In genomic region chr7:88293866-88294265, GRCh38 we compare ENCODE assay signal across 38 cellular contexts. TPM values are rescaled to one million over a fixed set of nuclear protein-coding genes. Genes with fewer than 3 reads are reported as not detected.
DNase-seq lines count a peak whose midpoint lies in the region; ATAC-seq, FAIRE-seq and TF ChIP-seq lines count a peak whose summit lies in the region.
"Had no signal": no experiment of that assay in that cellular context is flagged by ENCODE, and none has a peak within 500 bp of the region (broad histone marks: within the 10 kb centered on the region; RNA-seq: fewer than 3 reads in every experiment).

No MANE protein-coding gene starts in this region.

- no peak overlapping the region for H3K27ac ChIP-seq in HepG2 (ENCODE audit: extremely low read length, insufficient read depth, low read length)
- H3K27ac ChIP-seq in right lobe of liver: no peak overlapping the region
- H3K27ac ChIP-seq in K562 (ENCODE audit: extremely low read depth, low read depth, low read length): no peak overlapping the region
- peak overlapping the region; percentile 87 for H3K27ac ChIP-seq in epithelial cell of prostate
- H3K27ac ChIP-seq in vagina: no peak overlapping the region
- H3K27ac ChIP-seq: 22Rv1; A549; BLaER1; BLaER1 treated with 17β-estradiol and CSF1 and Interleukin-3, amounts not matched to agents 10 nM and 100 nM; C4-2B had no signal

- H3K27me3 ChIP-seq in HepG2 (ENCODE audit: control insufficient read depth in 1 of 2, insufficient read depth in 2 of 2, low read length in 2 of 2): no peaks in the 10 kb centered on the region
- H3K27me3 ChIP-seq in right lobe of liver: no peaks in the 10 kb centered on the region
- H3K27me3 ChIP-seq in K562 (ENCODE audit: control insufficient read depth in 2 of 2, insufficient read depth in 2 of 2, low read length in 2 of 2): no peaks in the 10 kb centered on the region
- no peaks in the 10 kb centered on the region for H3K27me3 ChIP-seq in vagina
- H3K27me3 ChIP-seq: BE2C; BLaER1; BLaER1 treated with 17β-estradiol and CSF1 and Interleukin-3, amounts not matched to agents 10 nM and 100 nM had no signal

- DNase-seq in HepG2 (ENCODE audit: low spot score) (no peak), right lobe of liver (no peak), K562 (ENCODE audit: extremely low read depth in 1 of 4, low spot score in 3 of 4) (no peak), epithelial cell of prostate (ENCODE audit: low read depth, low spot score) (no peak), vagina (ENCODE audit: extremely low spot score in 2 of 2) (no peak)
- DNase-seq: 8988T; ACHN; AML-193; BE2C; C1 segment of cervical spinal cord; Caco-2; Calu3; CD4-positive, alpha-beta memory T cell; CD4-positive, alpha-beta T cell; CD4-positive, CD25-positive, alpha-beta regulatory T cell; CD8-positive, alpha-beta memory T cell; CD8-positive, alpha-beta T cell; COR-L47; DMS 273 treated with DMSO at 0.1 percent for 48 hours; DMS153; DMS53; DMS79; DMS79 treated with DMSO at 0.1 percent for 48 hours; DND-41; EL had no signal

- H3K4me1 ChIP-seq in HepG2 (ENCODE audit: insufficient read depth, low read length) (no peaks in the 10 kb centered on the region), right lobe of liver (no peaks in the 10 kb centered on the region), K562 (replicated peaks in 1 of 2; ENCODE audit: control insufficient read depth in 2 of 2, insufficient read depth in 2 of 2, low read length in 2 of 2) (no peaks in the 10 kb centered on the region), vagina (no peaks in the 10 kb centered on the region)
- H3K4me1 ChIP-seq: A549, BE2C had no signal

- CTCF ChIA-PET in HepG2 (lab: Yijun Ruan, JAX; ENCODE audit: low intra/inter-chr PET ratio, low total read pairs): no interaction called here
- CTCF ChIA-PET in K562 (lab: Yijun Ruan, JAX; ENCODE audit: low intra/inter-chr PET ratio): no interaction called here

- WGBS in HepG2 (ENCODE audit: low lambda C conversion rate): 62% methylated on average over 1 of the region's 1 CpG
- WGBS in right lobe of liver (ENCODE audit: insufficient coverage, low coverage, low lambda C conversion rate, missing lambda C conversion rate): 100% methylated on average over 1 of the region's 1 CpG
- WGBS in K562 (ENCODE audit: insufficient coverage, low coverage, missing lambda C conversion rate): 0% methylated on average over 1 of the region's 1 CpG

- TF ChIP-seq POLR2A in HepG2 (IDR thresholded peaks at IDR 0.05; ENCODE audit: insufficient read depth in 1 of 2, low read depth in 2 of 2, low read length in 2 of 2): no peak
- TF ChIP-seq POLR2A in right lobe of liver (IDR thresholded peaks at IDR 0.05): no peak
- no peak for TF ChIP-seq POLR2A in K562 (conservative IDR thresholded peaks at IDR 0.05)
- no peak for TF ChIP-seq POLR2A in vagina (IDR thresholded peaks at IDR 0.05)

- H3K9me3 ChIP-seq in HepG2 (ENCODE audit: low read length) (no peaks in the 10 kb centered on the region), right lobe of liver (no peaks in the 10 kb centered on the region), K562 (replicated peaks; ENCODE audit: control insufficient read depth, insufficient read depth, low read depth, low read length) (no peaks in the 10 kb centered on the region), vagina (no peaks in the 10 kb centered on the region)
- H3K9me3 ChIP-seq: A549; BE2C; BLaER1; BLaER1 treated with 17β-estradiol and CSF1 and Interleukin-3, amounts not matched to agents 10 nM and 100 nM; Caco-2 had no signal

- intact Hi-C loops in HepG2 (cut with micrococcal nuclease; ENCODE audit: unreplicated experiment) (no loop called here), right lobe of liver (cut with DNase I) (no loop called here), K562 (cut with micrococcal nuclease) (no loop called here), vagina (cut with DNase I) (no loop called here)

- POLR2A ChIA-PET in HepG2 (lab: Yijun Ruan, JAX): no interaction called here
- POLR2A ChIA-PET in K562 (lab: Yijun Ruan, JAX): no interaction called here

- H3K79me2 ChIP-seq in HepG2 (ENCODE audit: insufficient read depth, low read length): no peaks in the 10 kb centered on the region
- H3K79me2 ChIP-seq in K562 (ENCODE audit: control insufficient read depth, insufficient read depth, low read length): no peaks in the 10 kb centered on the region

- H3K9ac ChIP-seq in HepG2 (ENCODE audit: insufficient read depth, low read depth, low read length): no peak overlapping the region
- no peak overlapping the region for H3K9ac ChIP-seq in K562 (ENCODE audit: insufficient read depth in 1 of 2, low read depth in 2 of 2, low read length in 2 of 2)
- H3K9ac ChIP-seq: BLaER1; BLaER1 treated with 17β-estradiol and CSF1 and Interleukin-3, amounts not matched to agents 10 nM and 100 nM had no signal

- H2AFZ ChIP-seq in HepG2 (ENCODE audit: low read length) (no peak overlapping the region), K562 (ENCODE audit: low read depth, low read length) (no peak overlapping the region)

- H3K4me3 ChIP-seq in HepG2 (replicated peaks in 1 of 3; ENCODE audit: insufficient read depth in 1 of 3, low read depth in 2 of 3, low read length in 3 of 3) (no peak overlapping the region), right lobe of liver (no peak overlapping the region), K562 (no peak overlapping the region), vagina (no peak overlapping the region)
- H3K4me3 ChIP-seq: A549; BLaER1; BLaER1 treated with 17β-estradiol and CSF1 and Interleukin-3, amounts not matched to agents 10 nM and 100 nM had no signal

- TF ChIP-seq RAD21 in HepG2 (CRISPR knock-in tag; IDR thresholded peaks at IDR 0.05) (no peak), K562 (CRISPR knock-in tag; conservative IDR thresholded peaks at IDR 0.05 in 1 of 2, IDR thresholded peaks at IDR 0.05 in 1 of 2) (no peak)

- BruUV-seq in HepG2 (replicated peaks; lab: Mats Ljungman, UMichigan) (no TSS peak), K562 (replicated peaks; lab: Mats Ljungman, UMichigan) (no TSS peak)

- H4K20me1 ChIP-seq in HepG2 (ENCODE audit: insufficient read depth, low read length) (no peaks in the 10 kb centered on the region), K562 (replicated peaks; ENCODE audit: control insufficient read depth, insufficient read depth, low read length) (no peaks in the 10 kb centered on the region)
- H4K20me1 ChIP-seq: BLaER1; BLaER1 treated with 17β-estradiol and CSF1 and Interleukin-3, amounts not matched to agents 10 nM and 100 nM had no signal

- TF ChIP-seq CTCF in HepG2 (CRISPR knock-in tag; IDR thresholded peaks at IDR 0.05) (no peak), right lobe of liver (IDR thresholded peaks at IDR 0.05) (no peak), K562 (IDR thresholded peaks at IDR 0.05 in 2 of 3, conservative IDR thresholded peaks at IDR 0.05 in 1 of 3; ENCODE audit: insufficient read depth in 2 of 3, low read depth in 1 of 3, low read length in 3 of 3) (no peak), vagina (IDR thresholded peaks at IDR 0.05) (no peak)

- FAIRE-seq in HepG2 (lab: Jason Lieb, UNC): no peak
- FAIRE-seq in K562 (lab: Jason Lieb, UNC): no peak
- FAIRE-seq: A204.1, A549 had no signal

- ATAC-seq in HepG2: no peak
- ATAC-seq in right lobe of liver: no peak
- no peak for ATAC-seq in K562
- no peak for ATAC-seq in GM18511 (IDR thresholded peaks at IDR 0.05; ENCODE audit: unreplicated experiment)
- ATAC-seq: A549; CD8-positive, alpha-beta T cell had no signal

- in situ Hi-C loops in HepG2 (cut with HindIII; ENCODE audit: extremely low pct_ligation_motif_present, low pct_unique_long_range_greater_than_20kb) (no loop called here), K562 (cut with MboI) (no loop called here)

- no peak overlapping the region for H3K4me2 ChIP-seq in HepG2 (ENCODE audit: low read depth, low read length)
- H3K4me2 ChIP-seq in K562 (ENCODE audit: insufficient read depth, low read length): no peak overlapping the region
- H3K4me2 ChIP-seq: A549; BLaER1; BLaER1 treated with 17β-estradiol and CSF1 and Interleukin-3, amounts not matched to agents 10 nM and 100 nM had no signal

- no peaks in the 10 kb centered on the region for H3K36me3 ChIP-seq in HepG2 (replicated peaks in 1 of 2; ENCODE audit: control insufficient read depth in 1 of 2, insufficient read depth in 2 of 2, low read length in 2 of 2)
- no peaks in the 10 kb centered on the region for H3K36me3 ChIP-seq in right lobe of liver
- H3K36me3 ChIP-seq in K562 (ENCODE audit: control insufficient read depth, insufficient read depth, low read length): no peaks in the 10 kb centered on the region
- no peaks in the 10 kb centered on the region for H3K36me3 ChIP-seq in vagina
- H3K36me3 ChIP-seq: BE2C; BLaER1; BLaER1 treated with 17β-estradiol and CSF1 and Interleukin-3, amounts not matched to agents 10 nM and 100 nM had no signal

- TF ChIP-seq EP300 in HepG2 (IDR thresholded peaks at IDR 0.05; ENCODE audit: low read depth in 2 of 2, low read length in 2 of 2) (no peak), HepG2 (CRISPR knock-in tag; IDR thresholded peaks at IDR 0.05; ENCODE audit: borderline replicate concordance) (no peak), K562 (IDR thresholded peaks at IDR 0.05; ENCODE audit: low read length) (no peak)

- no peaks in the 10 kb centered on the region for H3K9me1 ChIP-seq in K562 (ENCODE audit: control insufficient read depth, insufficient read depth, low read length)

RNA-seq across cellular contexts. Expression of gene STEAP4, which starts 12.8 kb away (rescaled TPM):
- not detected in 2 replicates for total RNA-seq in HepG2 (2016; rRNA removed; fragmentation: Illumina TruSeq; extraction: Trizol)
- not detected in 2 replicates for total RNA-seq in HepG2 (2016; cell fraction: cytosol; rRNA removed; fragmentation: Illumina TruSeq; extraction: Trizol; ENCODE audit: low read depth)
- total RNA-seq in HepG2 (2016; cell fraction: insoluble cytoplasmic fraction; rRNA removed; fragmentation: Illumina TruSeq; extraction: Trizol): not detected in 2 replicates
- total RNA-seq in HepG2 (2016; cell fraction: membrane; rRNA removed; fragmentation: Illumina TruSeq; extraction: Trizol): not detected in 2 replicates
- not detected in 2 replicates for total RNA-seq in HepG2 (2016; cell fraction: nucleus; rRNA removed; fragmentation: Illumina TruSeq; extraction: Trizol)
- polyA plus RNA-seq in HepG2 (2011; rRNA removed): not detected in 2 replicates
- not detected in 2 replicates for polyA plus RNA-seq in HepG2 (2011; cell fraction: cytosol; rRNA removed)
- polyA plus RNA-seq in HepG2 (2011; cell fraction: nucleus; rRNA removed): not detected in 2 replicates
- polyA plus RNA-seq in HepG2 (2012): not detected in 2 replicates
- polyA plus RNA-seq in HepG2 (2016; cell fraction: cytosol; fragmentation: Illumina TruSeq; extraction: Trizol; ENCODE audit: low read depth): not detected in 2 replicates
- not detected in 2 replicates for polyA plus RNA-seq in HepG2 (2016; cell fraction: insoluble cytoplasmic fraction; fragmentation: Illumina TruSeq; extraction: Trizol; ENCODE audit: low read depth)
- not detected in 2 replicates for polyA plus RNA-seq in HepG2 (2016; cell fraction: membrane; fragmentation: Illumina TruSeq; extraction: Trizol; ENCODE audit: low read depth)
- polyA plus RNA-seq in HepG2 (2016; cell fraction: nucleus; fragmentation: Illumina TruSeq; extraction: Trizol; ENCODE audit: insufficient read depth, low read depth): not detected in 2 replicates
- 19.2 TPM in 1 of 2 replicates, not detected in the other for polyA minus RNA-seq in HepG2 (2011; rRNA and poly(A)+ RNA removed; ENCODE audit: low replicate concordance)
- not detected in 2 replicates for polyA minus RNA-seq in HepG2 (2011; cell fraction: cytosol; rRNA and poly(A)+ RNA removed)
- polyA minus RNA-seq in HepG2 (2011; cell fraction: nucleus; rRNA and poly(A)+ RNA removed): not detected in 2 replicates
- total RNA-seq in right lobe of liver: 100 to 1,000 TPM in 1 of 6 experiments, 10 to 100 TPM in 5; 16.3 to 158 (median 22.9) TPM
- total RNA-seq in K562 (2011; cell fraction: chromatin; rRNA removed; ENCODE audit: low replicate concordance): not detected in 2 replicates
- not detected in 2 replicates for total RNA-seq in K562 (2011; cell fraction: nucleolus; rRNA removed)
- not detected in 2 replicates for total RNA-seq in K562 (2011; cell fraction: nucleoplasm; rRNA removed)
- not detected in 2 replicates for total RNA-seq in K562 (2014; rRNA removed)
- not detected in 2 replicates for total RNA-seq in K562 (2014; rRNA removed; fragmentation: Illumina TruSeq; extraction: Trizol)
- total RNA-seq in K562 (2015; rRNA removed; fragmentation: Illumina TruSeq; extraction: Trizol): not detected in 2 replicates
- total RNA-seq in K562 (2021): 0.07 and 0.11 TPM in 2 replicates
- not detected in 2 replicates for polyA plus RNA-seq in K562 (2011; rRNA removed)
- polyA plus RNA-seq in K562 (2011; cell fraction: cytosol; rRNA removed): not detected in 2 replicates
- not detected in 2 replicates for polyA plus RNA-seq in K562 (2011; cell fraction: nucleus; rRNA removed)
- polyA plus RNA-seq in K562 (2012): not detected in 2 replicates
- polyA plus RNA-seq in K562 (2014; fragmentation: Illumina TruSeq; extraction: Trizol): not detected in 2 replicates
- polyA plus RNA-seq in K562 (2014; fragmentation: Nextera tagmentation; extraction: Ambion mirVana): not detected
- not detected in 2 replicates for polyA plus RNA-seq in K562 (2014; rRNA removed)
- polyA minus RNA-seq in K562 (2011; rRNA and poly(A)+ RNA removed): not detected in 2 replicates
- polyA minus RNA-seq in K562 (2011; cell fraction: cytosol; rRNA and poly(A)+ RNA removed): not detected in 2 replicates
- not detected in 2 replicates for polyA minus RNA-seq in K562 (2011; cell fraction: nucleus; rRNA and poly(A)+ RNA removed)
- 41.7 TPM for total RNA-seq in vagina
- total RNA-seq: A172; A673; B cell; Caco-2; CD4-positive, alpha-beta memory T cell; CD4-positive, alpha-beta T cell; CD4-positive, CD25-positive, alpha-beta regulatory T cell; CD8-positive, alpha-beta memory T cell; CD8-positive, alpha-beta T cell; Daoy had no signal
- polyA plus RNA-seq: A549; AG04450; BJ; CD4-positive, alpha-beta memory T cell; CD4-positive, CD25-positive, alpha-beta regulatory T cell; CD8-positive, alpha-beta memory T cell had no signal

Comparison
In these comparisons a context has a peak if more than half of its experiments do, and no peak if none do; other contexts are left out.
1. RNA of gene STEAP4, which starts 12.8 kb away (total RNA-seq): 41.7 TPM in vagina (single experiment) and 16.3 to 158 TPM in right lobe of liver; not detected in HepG2 and 0.07 to 0.11 TPM in K562; every median in the first group is over 10 times any median in the second.
2. Of the 241 proteins assayed by ChIP-seq in both HepG2 and K562: peak only in HepG2: MAFF and MAFK; only in K562: none; in both: none; in neither: 239.